12 cellular contexts compared by ENCODE assay signal in genomic region chr3:127819656-127820055, GRCh38. TPM values are rescaled to one million over a fixed set of nuclear protein-coding genes. Genes with fewer than 3 reads are reported as not detected.
DNase-seq lines count a peak whose midpoint lies in the region; ATAC-seq, FAIRE-seq and TF ChIP-seq lines count a peak whose summit lies in the region.
"Had no signal": no experiment of that assay in that cellular context is flagged by ENCODE, and none has a peak within 500 bp of the region (broad histone marks: within the 10 kb centered on the region; RNA-seq: fewer than 3 reads in every experiment).

No MANE protein-coding gene starts in this region.

- H3K4me3 ChIP-seq in GM08714 (ENCODE audit: low read length), result peak overlapping the region; percentile 40; the same call in 1 of the 2 replicates
- no peak overlapping the region for H3K4me3 ChIP-seq in astrocyte (ENCODE audit: insufficient read depth, low read depth, low read length)
- peak overlapping the region in 1 of 2 donors; percentile 51 for H3K4me3 ChIP-seq in kidney (ENCODE audit: low read length in 2 of 2)
- H3K4me3 ChIP-seq in small intestine (ENCODE audit: low read depth in 1 of 2, low read length in 2 of 2), result no peak overlapping the region
- H3K4me3 ChIP-seq in body of pancreas, result no peak overlapping the region
- no peak overlapping the region for H3K4me3 ChIP-seq in mucosa of descending colon
- H3K4me3 ChIP-seq: BLaER1 had no signal

- H3K36me3 Mint-ChIP-seq in astrocyte (ENCODE audit: low read depth, unreplicated experiment), result peaks cover 18% of the 10 kb centered on the region
- H3K36me3 Mint-ChIP-seq in activated naive CD4-positive, alpha-beta T cell treated with anti-CD3 and anti-CD28 coated beads, Interleukin-2, amount 10 ng/mL, durations not matched to agents 7 days and 5 days, result no peaks in the 10 kb centered on the region

- DNase-seq in astrocyte (ENCODE audit: low read depth) (no peak), kidney (no peak), small intestine (no peak), body of pancreas (no peak), mucosa of descending colon (no peak)
- no peak for DNase-seq in activated effector memory CD4-positive, alpha-beta T cell treated with Interleukin-2 at 50 U/mL for 16 hours
- no peak for DNase-seq in activated naive CD4-positive, alpha-beta T cell treated with anti-CD3 and anti-CD28 coated beads, Interleukin-2, amount 10 ng/mL, durations not matched to agents 7 days and 5 days
- DNase-seq: activated T-cell treated with anti-CD3 and anti-CD28 coated beads, Interleukin-2, amount 50 U/mL, for 72 hours; stimulated activated CD4-positive, alpha-beta T cell treated with anti-CD3 and anti-CD28 coated beads, Interleukin-15, amount 100 ng/mL, for 24 hours; T-helper 1 cell had no signal

- peak overlapping the region; percentile 100 for H3K4me2 ChIP-seq in astrocyte (ENCODE audit: low read length)
- H3K4me2 ChIP-seq: BLaER1 had no signal

- no peaks in the 10 kb centered on the region for H4K20me1 ChIP-seq in astrocyte (ENCODE audit: insufficient read depth, low read length)

- H3K9me3 Mint-ChIP-seq in astrocyte (ENCODE audit: unreplicated experiment), result peaks cover 2% of the 10 kb centered on the region
- no peaks in the 10 kb centered on the region for H3K9me3 Mint-ChIP-seq in activated naive CD4-positive, alpha-beta T cell treated with anti-CD3 and anti-CD28 coated beads, Interleukin-2, amount 10 ng/mL, durations not matched to agents 7 days and 5 days
- H3K9me3 Mint-ChIP-seq: activated T-cell treated with anti-CD3 and anti-CD28 coated beads, Interleukin-2, amount 50 U/mL, for 72 hours had no signal

- H3K9ac ChIP-seq in astrocyte (ENCODE audit: low read length) (no peak overlapping the region), kidney (ENCODE audit: low read length in 2 of 2) (peak overlapping the region in 1 of 2 donors; percentile 22)
- H3K9ac ChIP-seq: BLaER1 had no signal

- H2AFZ ChIP-seq in astrocyte (ENCODE audit: low read depth, low read length), result no peak overlapping the region

- H3K4me3 Mint-ChIP-seq in astrocyte (ENCODE audit: unreplicated experiment), result no peak overlapping the region
- H3K4me3 Mint-ChIP-seq in activated naive CD4-positive, alpha-beta T cell treated with anti-CD3 and anti-CD28 coated beads, Interleukin-2, amount 10 ng/mL, durations not matched to agents 7 days and 5 days, result no peak overlapping the region
- H3K4me3 Mint-ChIP-seq: activated T-cell treated with anti-CD3 and anti-CD28 coated beads, Interleukin-2, amount 50 U/mL, for 72 hours had no signal

- H3K27ac Mint-ChIP-seq in astrocyte (ENCODE audit: unreplicated experiment), result no peak overlapping the region
- no peak overlapping the region for H3K27ac Mint-ChIP-seq in activated naive CD4-positive, alpha-beta T cell treated with anti-CD3 and anti-CD28 coated beads, Interleukin-2, amount 10 ng/mL, durations not matched to agents 7 days and 5 days
- H3K27ac Mint-ChIP-seq: activated T-cell treated with anti-CD3 and anti-CD28 coated beads, Interleukin-2, amount 50 U/mL, for 72 hours had no signal

- TF ChIP-seq CTCF in astrocyte (IDR thresholded peaks at IDR 0.05; ENCODE audit: insufficient read depth, low read depth, low read length) (no peak), kidney (IDR thresholded peaks at IDR 0.05; ENCODE audit: borderline replicate concordance, extremely low read depth, insufficient read depth) (no peak), body of pancreas (IDR thresholded peaks at IDR 0.05) (no peak), mucosa of descending colon (IDR thresholded peaks at IDR 0.05) (no peak)

- no peaks in the 10 kb centered on the region for H3K79me2 ChIP-seq in astrocyte (ENCODE audit: insufficient read depth, low read length)

- intact Hi-C loops in kidney (cut with DNase I) (no loop called here), body of pancreas (cut with DNase I) (no loop called here), mucosa of descending colon (cut with DNase I, micrococcal nuclease) (loop anchor here in 1 of 2 donors (10.0 kb wide), 1 partner anchor 125 kb away; no protein-coding TSS in a partner anchor)

- H3K4me1 Mint-ChIP-seq in astrocyte (ENCODE audit: low read depth, unreplicated experiment), result peaks cover 13% of the 10 kb centered on the region
- H3K4me1 Mint-ChIP-seq in activated naive CD4-positive, alpha-beta T cell treated with anti-CD3 and anti-CD28 coated beads, Interleukin-2, amount 10 ng/mL, durations not matched to agents 7 days and 5 days, result peaks cover 9% of the 10 kb centered on the region

- ATAC-seq in body of pancreas (no peak), mucosa of descending colon (no peak)
- ATAC-seq: activated T-cell treated with anti-CD3 and anti-CD28 coated beads, Interleukin-2, amount 50 U/mL, for 72 hours had no signal

- no peaks in the 10 kb centered on the region for H3K27me3 ChIP-seq in astrocyte (ENCODE audit: insufficient read depth, low read length)
- H3K27me3 ChIP-seq in small intestine (ENCODE audit: control insufficient read depth in 2 of 2, insufficient read depth in 2 of 2, low read length in 2 of 2), result no peaks in the 10 kb centered on the region
- H3K27me3 ChIP-seq in body of pancreas, result no peaks in the 10 kb centered on the region

- H3K9me3 ChIP-seq in astrocyte (ENCODE audit: insufficient read depth, low read depth, low read length) (no peaks in the 10 kb centered on the region), kidney (ENCODE audit: control insufficient read depth in 1 of 2, low read length in 2 of 2) (no peaks in the 10 kb centered on the region), small intestine (ENCODE audit: control insufficient read depth, low read depth) (no peaks in the 10 kb centered on the region), body of pancreas (no peaks in the 10 kb centered on the region), mucosa of descending colon (no peaks in the 10 kb centered on the region)
- H3K9me3 ChIP-seq: BLaER1 had no signal

- TF ChIP-seq POLR2A in body of pancreas (IDR thresholded peaks at IDR 0.05), result no peak

- H3K36me3 ChIP-seq in astrocyte (ENCODE audit: insufficient read depth, low read length), result peaks cover under 1% of the 10 kb centered on the region
- H3K36me3 ChIP-seq in kidney (ENCODE audit: control insufficient read depth in 1 of 2, insufficient read depth in 2 of 2, low read length in 2 of 2), result no peaks in the 10 kb centered on the region
- no peaks in the 10 kb centered on the region for H3K36me3 ChIP-seq in small intestine (ENCODE audit: control insufficient read depth in 2 of 2, insufficient read depth in 2 of 2, low read length in 2 of 2)
- H3K36me3 ChIP-seq in body of pancreas (replicated peaks in 1 of 2; ENCODE audit: insufficient read depth in 1 of 2, low read depth in 2 of 2), result no peaks in the 10 kb centered on the region
- H3K36me3 ChIP-seq in mucosa of descending colon (ENCODE audit: low read depth), result no peaks in the 10 kb centered on the region
- H3K36me3 ChIP-seq: BLaER1 had no signal

- CTCF ChIA-PET in activated naive CD4-positive, alpha-beta T cell treated with anti-CD3 and anti-CD28 coated beads, Interleukin-2, amount 10 ng/mL, durations not matched to agents 7 days and 5 days (lab: Charles Lee), result no interaction called here

- WGBS in small intestine, 3 donors, result 81 to 92% (median 90%) methylated on average over 2 of the region's 2 CpGs
- 72 to 73% methylated on average over 2 of the region's 2 CpGs for WGBS in body of pancreas, 2 donors

- no peak for FAIRE-seq in astrocyte (lab: Jason Lieb, UNC)
- FAIRE-seq in kidney (lab: Jason Lieb, UNC), result no peak
- no peak for FAIRE-seq in small intestine (lab: Jason Lieb, UNC)

- H3K4me1 ChIP-seq in astrocyte (ENCODE audit: insufficient read depth, low read length) (peaks cover 29% of the 10 kb centered on the region), kidney (ENCODE audit: control insufficient read depth in 1 of 2, insufficient read depth in 1 of 2, low read depth in 1 of 2, low read length in 2 of 2) (peaks cover 25 to 38% of the 10 kb centered on the region in 2 donors), small intestine (ENCODE audit: control insufficient read depth in 2 of 2, insufficient read depth in 1 of 2, low read depth in 1 of 2, low read length in 1 of 2) (peaks cover 18 to 23% of the 10 kb centered on the region in 2 donors), body of pancreas (peaks cover 38% of the 10 kb centered on the region), mucosa of descending colon (ENCODE audit: low read depth) (peaks cover 45% of the 10 kb centered on the region)

- H3K27me3 Mint-ChIP-seq in astrocyte (ENCODE audit: low read depth, unreplicated experiment), result no peaks in the 10 kb centered on the region
- H3K27me3 Mint-ChIP-seq in activated naive CD4-positive, alpha-beta T cell treated with anti-CD3 and anti-CD28 coated beads, Interleukin-2, amount 10 ng/mL, durations not matched to agents 7 days and 5 days, result peaks cover 75% of the 10 kb centered on the region

- H3K27ac ChIP-seq in astrocyte (ENCODE audit: low read depth, low read length) (no peak overlapping the region), kidney (ENCODE audit: low read depth in 2 of 2, low read length in 2 of 2) (peak overlapping the region; percentile 56 to 76), small intestine (ENCODE audit: low read depth in 1 of 2, low read length in 1 of 2) (peak overlapping the region; percentile 15 to 90), body of pancreas (peak overlapping the region in 1 of 4 donors; percentile 58)
- H3K27ac ChIP-seq: BLaER1 had no signal

RNA-seq across cellular contexts. Expression of gene MGLL, which starts 2.7 kb away (rescaled TPM):
- total RNA-seq in astrocyte (24.5 and 27.3 TPM in 2 replicates), kidney (250 TPM), body of pancreas (10 to 100 TPM; 14.8 to 20.2 TPM), mucosa of descending colon (100 to 1,000 TPM; 212 to 515 (median 221) TPM)
- polyA plus RNA-seq in kidney (ENCODE audit: insufficient read depth, low read depth, low replicate concordance) (74.2 TPM), small intestine (10 to 100 TPM; 42.4 to 47.2 (median 43.8) TPM)
